In the genomic region with DNA sequence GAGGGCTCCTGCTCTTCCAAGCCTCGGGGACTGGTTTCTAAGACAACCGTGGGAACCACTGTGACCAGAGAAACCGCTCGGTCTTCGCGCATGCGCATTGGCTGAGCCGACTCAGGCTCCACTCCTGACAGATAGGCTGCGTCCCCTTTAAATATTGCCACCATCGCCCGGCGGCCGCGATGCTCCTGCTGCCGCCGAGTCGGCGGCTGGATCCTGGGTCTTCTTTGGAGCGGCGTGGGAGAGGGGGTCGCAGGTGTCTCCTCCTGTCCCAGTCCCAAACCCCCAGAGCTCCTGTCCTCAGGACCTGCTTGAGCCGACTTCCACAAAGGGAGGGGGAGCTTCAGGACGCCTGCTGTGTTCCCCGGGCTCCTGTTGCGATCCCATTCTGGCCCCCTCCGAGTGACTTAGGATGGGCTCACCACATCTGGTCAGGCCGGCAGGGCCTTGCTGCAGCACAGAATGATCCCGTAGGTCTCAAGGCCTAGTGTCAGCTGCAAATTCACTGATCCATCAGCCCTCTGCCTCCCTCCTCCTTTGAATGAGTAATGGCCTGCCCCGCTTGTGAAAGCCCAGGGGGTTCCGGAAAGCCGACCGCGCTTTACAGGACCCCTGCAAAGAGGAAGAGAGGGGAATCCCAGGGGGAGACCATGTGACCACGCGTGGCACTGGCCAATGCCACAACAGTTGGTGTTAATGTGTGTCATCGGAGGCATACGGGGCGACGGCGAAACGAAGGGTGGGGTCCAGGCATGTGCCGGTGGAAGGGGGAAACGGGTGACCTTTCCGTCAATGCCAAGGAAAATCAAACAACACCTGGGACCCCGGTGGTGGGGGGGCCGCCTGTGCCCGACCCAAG, we compare ENCODE assay signal across 17 cellular contexts.
A peak's percentile ranks its signal among the peaks of the same experiment; 100 is the strongest.
DNase-seq lines count a peak whose midpoint lies in the region; ATAC-seq, FAIRE-seq and TF ChIP-seq lines count a peak whose summit lies in the region.
"Had no signal": no experiment of that assay in that cellular context is flagged by ENCODE, and none has a peak within 500 bp of the region (broad histone marks: within the 10 kb centered on the region; RNA-seq: fewer than 3 reads in every experiment).

No MANE protein-coding gene starts in this region.

- H3K27me3 ChIP-seq in right lobe of liver (no peaks in the 10 kb centered on the region), HepG2 (ENCODE audit: control insufficient read depth in 1 of 2, insufficient read depth in 2 of 2, low read length in 2 of 2) (no peaks in the 10 kb centered on the region)

- no peak overlapping the region for H2AFZ ChIP-seq in HepG2 (ENCODE audit: low read length)

- no TSS peak for BruUV-seq in HepG2 (replicated peaks; lab: Mats Ljungman, UMichigan)

- DNase-seq in right lobe of liver (peak in 2 of 3 donors; percentile 30 to 69), HepG2 (ENCODE audit: low spot score) (no peak), NCI-H748 treated with DMSO at 0.1 percent for 48 hours (lab: John Stamatoyannopoulos, UW) (peak; percentile 91), islet precursor cell (peak; percentile 56), urothelium cell line (ENCODE audit: low spot score) (peak; percentile 43), foreskin fibroblast (no peak), cerebellum (ENCODE audit: low spot score) (no peak)
- DNase-seq: activated CD8-positive, alpha-beta T cell treated with anti-CD3 and anti-CD28 coated beads for 36 hours; activated naive CD8-positive, alpha-beta T cell treated with anti-CD3 and anti-CD28 coated beads, Interleukin-2, amount 50 U/mL, for 24 hours; activated T-cell treated with anti-CD3 and anti-CD28 coated beads, Interleukin-2, amount 50 U/mL, for 72 hours; COR-L47; IMR-90; NCI-H2107 had no signal

- WGBS in right lobe of liver (ENCODE audit: insufficient coverage, low coverage, low lambda C conversion rate, missing lambda C conversion rate): 63% methylated on average over 32 of the region's 47 CpGs
- WGBS in HepG2 (ENCODE audit: low lambda C conversion rate): 66% methylated on average over 47 of the region's 47 CpGs

- H3K4me1 ChIP-seq in right lobe of liver: no peaks in the 10 kb centered on the region
- H3K4me1 ChIP-seq in HepG2 (ENCODE audit: insufficient read depth, low read length): no peaks in the 10 kb centered on the region
- H3K4me1 ChIP-seq: heart left ventricle had no signal

- POLR2A ChIA-PET in HepG2 (lab: Yijun Ruan, JAX): no interaction called here

- CTCF ChIA-PET in HepG2 (lab: Yijun Ruan, JAX; ENCODE audit: low intra/inter-chr PET ratio, low total read pairs): no interaction called here

- in situ Hi-C loops in HepG2 (cut with HindIII; ENCODE audit: extremely low pct_ligation_motif_present, low pct_unique_long_range_greater_than_20kb): no loop called here

- H3K79me2 ChIP-seq in HepG2 (ENCODE audit: insufficient read depth, low read length): no peaks in the 10 kb centered on the region

- TF ChIP-seq POLR2A in right lobe of liver (IDR thresholded peaks at IDR 0.05) (no peak), HepG2 (IDR thresholded peaks at IDR 0.05; ENCODE audit: insufficient read depth in 1 of 2, low read depth in 2 of 2, low read length in 2 of 2) (no peak)

- H3K9me3 ChIP-seq in right lobe of liver: no peaks in the 10 kb centered on the region
- H3K9me3 ChIP-seq in HepG2 (ENCODE audit: low read length): peaks cover 65% of the 10 kb centered on the region

- no peak for TF ChIP-seq EP300 in HepG2 (IDR thresholded peaks at IDR 0.05; ENCODE audit: low read depth in 2 of 2, low read length in 2 of 2)
- TF ChIP-seq EP300 in HepG2 (CRISPR knock-in tag; IDR thresholded peaks at IDR 0.05; ENCODE audit: borderline replicate concordance): no peak

- intact Hi-C loops in right lobe of liver (cut with DNase I) (no loop called here), HepG2 (cut with micrococcal nuclease; ENCODE audit: unreplicated experiment) (no loop called here)

- ATAC-seq in right lobe of liver: no peak
- no peak; the same call in 2 of the 3 replicates for ATAC-seq in HepG2
- ATAC-seq in esophagus mucosa: no peak
- ATAC-seq: activated CD8-positive, alpha-beta T cell treated with anti-CD3 and anti-CD28 coated beads for 36 hours; activated naive CD8-positive, alpha-beta T cell treated with anti-CD3 and anti-CD28 coated beads, Interleukin-2, amount 50 U/mL, for 24 hours; activated T-cell treated with anti-CD3 and anti-CD28 coated beads, Interleukin-2, amount 50 U/mL, for 72 hours had no signal

- no peak overlapping the region for H3K9ac ChIP-seq in HepG2 (ENCODE audit: insufficient read depth, low read depth, low read length)

- TF ChIP-seq CTCF in right lobe of liver (IDR thresholded peaks at IDR 0.05): no peak
- no peak for TF ChIP-seq CTCF in HepG2 (CRISPR knock-in tag; IDR thresholded peaks at IDR 0.05)
- TF ChIP-seq CTCF in foreskin fibroblast (IDR thresholded peaks at IDR 0.05; ENCODE audit: low read depth, low read length): no peak

- no peak for TF ChIP-seq RAD21 in HepG2 (CRISPR knock-in tag; IDR thresholded peaks at IDR 0.05)

- no peak overlapping the region for H3K4me3 ChIP-seq in right lobe of liver
- H3K4me3 ChIP-seq in HepG2 (replicated peaks in 1 of 3; ENCODE audit: insufficient read depth in 1 of 3, low read depth in 2 of 3, low read length in 3 of 3): no peak overlapping the region
- H3K4me3 ChIP-seq in foreskin fibroblast (ENCODE audit: low read depth in 1 of 2, low read length in 2 of 2): no peak overlapping the region
- H3K4me3 ChIP-seq: heart left ventricle had no signal

- H3K36me3 ChIP-seq in right lobe of liver (no peaks in the 10 kb centered on the region), HepG2 (replicated peaks in 1 of 2; ENCODE audit: control insufficient read depth in 1 of 2, insufficient read depth in 2 of 2, low read length in 2 of 2) (no peaks in the 10 kb centered on the region)
- H3K36me3 ChIP-seq: heart left ventricle had no signal

- FAIRE-seq in HepG2 (lab: Jason Lieb, UNC) (no peak), urothelium cell line (lab: Jason Lieb, UNC) (no peak)
- FAIRE-seq: bronchial epithelial cell, keratinocyte had no signal

- no peaks in the 10 kb centered on the region for H4K20me1 ChIP-seq in HepG2 (ENCODE audit: insufficient read depth, low read length)

- no peak overlapping the region for H3K4me2 ChIP-seq in HepG2 (ENCODE audit: low read depth, low read length)

- H3K27ac ChIP-seq in right lobe of liver: no peak overlapping the region
- H3K27ac ChIP-seq in HepG2 (ENCODE audit: extremely low read length, insufficient read depth, low read length): no peak overlapping the region
- H3K27ac ChIP-seq: heart left ventricle had no signal

TF ChIP-seq in HepG2, 621 proteins besides CTCF, POLR2A, EP300 and RAD21:
- no peak for TF ChIP-seq TAF15 (IDR thresholded peaks at IDR 0.05; ENCODE audit: low read depth, low read length, poor library complexity, severe bottlenecking)
- TF ChIP-seq ZBTB42 (CRISPR knock-in tag; IDR thresholded peaks at IDR 0.05): no peak
- TF ChIP-seq YEATS4 (CRISPR knock-in tag; IDR thresholded peaks at IDR 0.05; ENCODE audit: borderline replicate concordance): no peak
- TF ChIP-seq ZNF607 (CRISPR knock-in tag; IDR thresholded peaks at IDR 0.05; ENCODE audit: borderline replicate concordance): no peak
- TF ChIP-seq, protein P1, sequence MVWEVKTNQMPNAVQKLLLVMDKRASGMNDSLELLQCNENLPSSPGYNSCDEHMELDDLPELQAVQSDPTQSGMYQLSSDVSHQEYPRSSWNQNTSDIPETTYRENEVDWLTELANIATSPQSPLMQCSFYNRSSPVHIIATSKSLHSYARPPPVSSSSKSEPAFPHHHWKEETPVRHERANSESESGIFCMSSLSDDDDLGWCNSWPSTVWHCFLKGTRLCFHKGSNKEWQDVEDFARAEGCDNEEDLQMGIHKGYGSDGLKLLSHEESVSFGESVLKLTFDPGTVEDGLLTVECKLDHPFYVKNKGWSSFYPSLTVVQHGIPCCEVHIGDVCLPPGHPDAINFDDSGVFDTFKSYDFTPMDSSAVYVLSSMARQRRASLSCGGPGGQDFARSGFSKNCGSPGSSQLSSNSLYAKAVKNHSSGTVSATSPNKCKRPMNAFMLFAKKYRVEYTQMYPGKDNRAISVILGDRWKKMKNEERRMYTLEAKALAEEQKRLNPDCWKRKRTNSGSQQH (CRISPR knock-in tag; IDR thresholded peaks at IDR 0.05; ENCODE audit: low read depth): no peak
- no peak for TF ChIP-seq NR2C2 (CRISPR knock-in tag; IDR thresholded peaks at IDR 0.05; ENCODE audit: borderline replicate concordance)
- TF ChIP-seq ELF4 (CRISPR knock-in tag; IDR thresholded peaks at IDR 0.05; ENCODE audit: borderline replicate concordance): no peak
- TF ChIP-seq BRD4 (CRISPR knock-in tag; IDR thresholded peaks at IDR 0.05): no peak
- TF ChIP-seq GATAD1 (CRISPR knock-in tag; IDR thresholded peaks at IDR 0.05): no peak
- no peak for TF ChIP-seq FOXA1 (IDR thresholded peaks at IDR 0.05)
- no peak for TF ChIP-seq FOXA1 (CRISPR knock-in tag; IDR thresholded peaks at IDR 0.05)
- no peak for TF ChIP-seq ELF3 (CRISPR knock-in tag; IDR thresholded peaks at IDR 0.05)
- TF ChIP-seq, protein P2, sequence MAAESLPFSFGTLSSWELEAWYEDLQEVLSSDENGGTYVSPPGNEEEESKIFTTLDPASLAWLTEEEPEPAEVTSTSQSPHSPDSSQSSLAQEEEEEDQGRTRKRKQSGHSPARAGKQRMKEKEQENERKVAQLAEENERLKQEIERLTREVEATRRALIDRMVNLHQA (CRISPR knock-in tag; IDR thresholded peaks at IDR 0.05): no peak
TF ChIP-seq in HepG2: peak in this region for 0.

Comparison
In these comparisons a context has a peak if more than half of its experiments do, and no peak if none do; other contexts are left out.
1. DNase-seq: peak in right lobe of liver (2 of 3), NCI-H748 treated with DMSO at 0.1 percent for 48 hours (single experiment), islet precursor cell (single experiment) and urothelium cell line (single experiment); none in HepG2 (single experiment), foreskin fibroblast (0 of 2) and cerebellum (single experiment).